Comparison of ENCODE assay signal across 9 cellular contexts in the genomic region with DNA sequence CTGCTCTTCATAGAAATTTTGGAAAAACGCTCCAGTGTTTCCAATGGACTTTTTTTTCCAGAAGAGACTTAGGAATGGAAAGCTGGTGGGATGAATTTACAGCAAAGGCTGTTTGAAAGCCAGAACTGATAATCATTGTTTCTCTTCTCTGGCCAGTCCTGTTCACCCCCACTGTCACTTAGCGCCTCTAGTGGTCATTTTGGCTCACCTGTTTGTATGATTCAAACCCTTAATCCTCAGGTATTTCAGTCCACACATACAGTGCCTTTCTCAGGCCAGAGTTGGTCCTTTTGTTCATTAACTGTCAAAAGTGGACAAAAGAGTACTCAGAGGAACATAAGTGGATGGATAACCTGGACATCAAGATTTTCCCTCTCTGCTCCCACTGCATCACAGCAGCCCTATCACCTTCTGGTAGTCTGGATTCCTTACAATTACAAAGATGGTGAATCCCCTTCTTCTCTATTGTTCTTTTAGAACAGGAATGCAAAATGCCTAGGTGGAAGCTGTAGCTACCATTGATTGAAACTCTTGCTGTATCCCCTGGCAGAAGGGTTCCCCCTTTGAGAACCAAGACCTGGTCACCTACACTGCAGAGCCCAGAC.
DNase-seq lines count a peak whose midpoint lies in the region; ATAC-seq and TF ChIP-seq lines count a peak whose summit lies in the region.
"Had no signal": no experiment of that assay in that cellular context is flagged by ENCODE, and none has a peak within 500 bp of the region (broad histone marks: within the 10 kb centered on the region; RNA-seq: fewer than 3 reads in every experiment).

No MANE protein-coding gene starts in this region.

- no peak overlapping the region for H3K23ac ChIP-seq in mesenchymal stem cell (ENCODE audit: low read length in 2 of 2)

- peak; percentile 83 for ATAC-seq in HG02938 (IDR thresholded peaks at IDR 0.05; ENCODE audit: unreplicated experiment)

- H4K20me1 ChIP-seq in smooth muscle cell (ENCODE audit: low read depth) = no peaks in the 10 kb centered on the region

- no peak overlapping the region for H2BK12ac ChIP-seq in mesenchymal stem cell (ENCODE audit: low read length in 2 of 2)

- H3K4me3 ChIP-seq in smooth muscle cell (no peak overlapping the region), mesenchymal stem cell (ENCODE audit: insufficient read depth in 1 of 2, low read depth in 1 of 2, low read length in 2 of 2) (no peak overlapping the region)
- H3K4me3 ChIP-seq: SJSA1 had no signal

- no peak overlapping the region for H2AK5ac ChIP-seq in mesenchymal stem cell (ENCODE audit: low read length, severe bottlenecking)

- no peaks in the 10 kb centered on the region for H3K27me3 ChIP-seq in smooth muscle cell (ENCODE audit: low read depth)
- H3K27me3 ChIP-seq in mesenchymal stem cell (ENCODE audit: control insufficient read depth in 1 of 2, insufficient read depth in 1 of 2, low read length in 2 of 2) = no peaks in the 10 kb centered on the region
- H3K27me3 ChIP-seq: SJSA1 had no signal

- no peak overlapping the region for H3K14ac ChIP-seq in mesenchymal stem cell (ENCODE audit: low read length in 2 of 2)

- H3F3A ChIP-seq in smooth muscle cell (ENCODE audit: low read depth) = no peaks in the 10 kb centered on the region

- H4K91ac ChIP-seq in mesenchymal stem cell (ENCODE audit: low read length) = no peak overlapping the region

- H2AFZ ChIP-seq in smooth muscle cell (ENCODE audit: low read depth) (no peak overlapping the region), mesenchymal stem cell (ENCODE audit: low read depth, low read length) (no peak overlapping the region)

- TF ChIP-seq CTCF in smooth muscle cell (IDR thresholded peaks at IDR 0.05; ENCODE audit: borderline replicate concordance, insufficient read depth, poor library complexity, severe bottlenecking) = peak; percentile 33

- H2BK120ac ChIP-seq in mesenchymal stem cell (ENCODE audit: low read depth, low read length) = no peak overlapping the region

- H2BK15ac ChIP-seq in mesenchymal stem cell (ENCODE audit: low read depth, poor library complexity, severe bottlenecking) = no peak overlapping the region

- H3K79me1 ChIP-seq in mesenchymal stem cell (replicated peaks; ENCODE audit: low read length, poor library complexity, severe bottlenecking) = no peaks in the 10 kb centered on the region

- H3K36me3 ChIP-seq in smooth muscle cell (ENCODE audit: low read depth) = no peaks in the 10 kb centered on the region
- no peaks in the 10 kb centered on the region for H3K36me3 ChIP-seq in mesenchymal stem cell (ENCODE audit: control insufficient read depth in 1 of 2, insufficient read depth in 2 of 2, low read depth in 1 of 2, low read length in 2 of 2)
- H3K36me3 ChIP-seq: SJSA1 had no signal

- DNase-seq in NCI-H82 (lab: John Stamatoyannopoulos, UW) (peak; percentile 58), NCI-H82 treated with DMSO at 0.1 percent for 48 hours (lab: John Stamatoyannopoulos, UW; ENCODE audit: unreplicated experiment) (no peak), RPMI8226 (peak; percentile 24), smooth muscle cell (lab: John Stamatoyannopoulos, UW; ENCODE audit: unreplicated experiment) (no peak), mesenchymal stem cell (no peak), 8988T (no peak)
- DNase-seq in effector CD8-positive, alpha-beta T cell (lab: John Stamatoyannopoulos, UW) = no peak

- H3K9ac ChIP-seq in smooth muscle cell (ENCODE audit: low read depth) (no peak overlapping the region), mesenchymal stem cell (ENCODE audit: low read length) (no peak overlapping the region)

- no peak overlapping the region for H4K8ac ChIP-seq in mesenchymal stem cell (ENCODE audit: low read length)

- 25% methylated on average over 2 of the region's 2 CpGs for WGBS in smooth muscle cell (ENCODE audit: low lambda C conversion rate)
- 0% methylated on average over 1 of the region's 2 CpGs for WGBS in mesenchymal stem cell

- H3K9me3 ChIP-seq in smooth muscle cell (replicated peaks; ENCODE audit: low read depth) (no peaks in the 10 kb centered on the region), mesenchymal stem cell (ENCODE audit: control insufficient read depth, low read length) (no peaks in the 10 kb centered on the region)
- H3K9me3 ChIP-seq: SJSA1 had no signal

- H2BK5ac ChIP-seq in mesenchymal stem cell (ENCODE audit: low read depth, low read length, poor library complexity, severe bottlenecking) = no peak overlapping the region

- H3K27ac ChIP-seq in smooth muscle cell (ENCODE audit: low read depth) = no peak overlapping the region
- H3K27ac ChIP-seq in mesenchymal stem cell (ENCODE audit: low read length, poor library complexity, severe bottlenecking) = no peak overlapping the region
- H3K27ac ChIP-seq: SJSA1 had no signal

- H3K18ac ChIP-seq in mesenchymal stem cell (ENCODE audit: low read depth in 1 of 2, low read length in 2 of 2) = no peak overlapping the region

- H3K4me2 ChIP-seq in smooth muscle cell (no peak overlapping the region), mesenchymal stem cell (ENCODE audit: low read length, poor library complexity, severe bottlenecking) (no peak overlapping the region)

- no peaks in the 10 kb centered on the region for H3K79me2 ChIP-seq in smooth muscle cell (ENCODE audit: low read depth)

- H3K4me1 ChIP-seq in smooth muscle cell (ENCODE audit: low read depth) = no peaks in the 10 kb centered on the region
- H3K4me1 ChIP-seq in mesenchymal stem cell (ENCODE audit: control insufficient read depth, insufficient read depth, low read depth, low read length) = no peaks in the 10 kb centered on the region
- H3K4me1 ChIP-seq: SJSA1 had no signal

- no peak overlapping the region for H3K4ac ChIP-seq in mesenchymal stem cell (ENCODE audit: low read depth in 1 of 2, low read length in 2 of 2)

Comparison
In these comparisons a context has a peak if more than half of its experiments do, and no peak if none do; other contexts are left out.
1. DNase-seq: peak in NCI-H82 (single experiment) and RPMI8226 (single experiment); none in NCI-H82 treated with DMSO at 0.1 percent for 48 hours (single experiment), smooth muscle cell (single experiment), effector CD8-positive, alpha-beta T cell (single experiment), mesenchymal stem cell (single experiment) and 8988T (single experiment).